8 cellular contexts compared by ENCODE assay signal in the genomic region with DNA sequence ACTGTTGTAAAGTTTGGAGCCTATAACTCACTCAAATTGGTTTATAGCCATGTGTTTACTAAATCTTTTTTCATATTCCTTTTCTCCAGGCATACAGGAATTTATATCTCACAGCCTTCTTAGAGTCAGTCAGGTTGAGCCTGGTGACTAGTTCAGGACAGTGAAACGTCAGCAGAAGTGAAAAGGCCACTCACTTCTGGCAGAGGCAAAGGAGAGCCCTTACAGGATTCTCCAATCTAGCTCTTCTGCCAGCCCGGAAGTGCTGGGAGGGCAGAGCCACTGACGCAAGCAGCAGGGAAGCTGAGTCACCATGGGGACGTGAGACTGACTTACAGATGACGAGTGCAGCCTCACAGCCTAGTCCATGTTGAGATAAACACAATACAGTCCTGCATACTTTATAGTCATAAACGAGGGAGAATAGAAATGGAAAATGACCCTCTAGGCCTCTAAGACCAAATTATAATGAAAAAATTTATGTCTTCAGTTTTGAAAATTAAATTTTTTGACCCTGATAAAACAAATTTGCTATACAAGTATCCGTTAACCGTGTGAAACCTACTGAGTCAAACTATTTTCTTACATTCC. TPM values are rescaled to one million over a fixed set of nuclear protein-coding genes. Genes with fewer than 3 reads are reported as not detected.
DNase-seq lines count a peak whose midpoint lies in the region; ATAC-seq and TF ChIP-seq lines count a peak whose summit lies in the region.

No MANE protein-coding gene starts in this region.

- no peaks in the 10 kb centered on the region for H3K9me3 Mint-ChIP-seq in CD14-positive monocyte

- DNase-seq in CD14-positive monocyte (ENCODE audit: low spot score) (peak; percentile 98), HuH-7 (ENCODE audit: low spot score) (peak; percentile 79), OCI-M1 (lab: John Stamatoyannopoulos, UW) (peak; percentile 99), activated T-cell treated with anti-CD3 and anti-CD28 coated beads for 48 hours (ENCODE audit: low read depth) (peak; percentile 79), epithelial cell of proximal tubule (ENCODE audit: low read depth) (peak; percentile 88)
- peak; percentile 56 to 73 for DNase-seq in stimulated activated CD8-positive, alpha-beta memory T cell treated with anti-CD3 and anti-CD28 coated beads, Interleukin-4, amount 100 ng/mL, for 4 hours (ENCODE audit: low read depth in 2 of 2, low spot score in 1 of 2)

- no peaks in the 10 kb centered on the region for H3K36me3 ChIP-seq in mucosa of stomach (ENCODE audit: control insufficient read depth, insufficient read depth, low read length)

- peaks cover 4 to 6% of the 10 kb centered on the region in 2 donors for H3K36me3 Mint-ChIP-seq in CD14-positive monocyte

- no peaks in the 10 kb centered on the region for H3K9me3 ChIP-seq in mucosa of stomach (ENCODE audit: control insufficient read depth, low read length)

- peak overlapping the region; percentile 48 for H3K9ac ChIP-seq in mucosa of stomach (ENCODE audit: low read length)

- no peaks in the 10 kb centered on the region for H3K27me3 Mint-ChIP-seq in CD14-positive monocyte (ENCODE audit: low read depth in 3 of 3)

- no peaks in the 10 kb centered on the region for H3K27me3 ChIP-seq in mucosa of stomach (ENCODE audit: control insufficient read depth, insufficient read depth, low read length)

- intact Hi-C loops in CD14-positive monocyte (cut with micrococcal nuclease): loop anchor here in 1 of 2 donors (5.0 to 10.0 kb wide), 3 partner anchors 51 to 153 kb away; partner anchors contain the start of genes SRSF3 and STK38

- H3K27ac Mint-ChIP-seq in CD14-positive monocyte: peak overlapping the region; percentile 98 to 100 (median 99)

- H3K4me1 ChIP-seq in mucosa of stomach (ENCODE audit: control insufficient read depth, insufficient read depth, low read length): peaks cover 27% of the 10 kb centered on the region

- TF ChIP-seq CTCF in CD14-positive monocyte (IDR thresholded peaks at IDR 0.05): no peak
- TF ChIP-seq CTCF in epithelial cell of proximal tubule (conservative IDR thresholded peaks at IDR 0.05; ENCODE audit: low read depth, low read length): no peak

- H3K4me1 Mint-ChIP-seq in CD14-positive monocyte: peaks cover 44% of the 10 kb centered on the region

- H3K4me3 Mint-ChIP-seq in CD14-positive monocyte: peak overlapping the region; percentile 5 to 38

- no peak overlapping the region for H3K4me3 ChIP-seq in epithelial cell of proximal tubule (ENCODE audit: low read depth, low read length)
- no peak overlapping the region for H3K4me3 ChIP-seq in mucosa of stomach (ENCODE audit: low read length)

- peak; percentile 47 for ATAC-seq in GM19468 (IDR thresholded peaks at IDR 0.05; ENCODE audit: extremely low read depth, unreplicated experiment)

RNA-seq across cellular contexts. Expression of gene PXT1, which starts 1.3 kb away (rescaled TPM):
- under 1 TPM; 0.24 to 0.31 TPM for polyA plus RNA-seq in CD14-positive monocyte
- total RNA-seq in epithelial cell of proximal tubule: not detected in 2 replicates

RNA-seq across cellular contexts. Expression of gene KCTD20, which starts 1.4 kb away (rescaled TPM):
- polyA plus RNA-seq in CD14-positive monocyte: 10 to 100 TPM; 73.9 to 79.7 TPM
- 48.8 and 54.0 TPM in 2 replicates for total RNA-seq in epithelial cell of proximal tubule

RNA-seq across cellular contexts. Expression of gene ETV7, which starts 53.9 kb away (rescaled TPM):
- 1 to 10 TPM in 1 of 2 donors, under 1 TPM in 1; 0.10 to 2.2 TPM for polyA plus RNA-seq in CD14-positive monocyte
- total RNA-seq in epithelial cell of proximal tubule: 0.87 and 3.2 TPM in 2 replicates
